1 cellular context compared by ENCODE assay signal in genomic region chr19:1351324-1351947, GRCh38.
TF ChIP-seq lines count a peak whose summit lies in the region.

No MANE protein-coding gene starts in this region.

TF ChIP-seq in SK-N-SH, 30 proteins besides CTCF, POLR2A, EP300 and RAD21 (continued from another document):
- TF ChIP-seq PBX3 (IDR thresholded peaks at IDR 0.05), result peak; percentile 55; the same call in 1 of the 2 replicates
- TF ChIP-seq REST (IDR thresholded peaks at IDR 0.05; ENCODE audit: low read depth, low read length), result no peak
- TF ChIP-seq RFX5 (IDR thresholded peaks at IDR 0.05; ENCODE audit: low read length), result 0 out of 2 replicates have a peak, but pooled peaks have one; percentile 5
- TF ChIP-seq MEF2A (IDR thresholded peaks at IDR 0.05; ENCODE audit: borderline replicate concordance, low read depth), result no peak
